ENCODE assay signal across 20 cellular contexts in the genomic region with DNA sequence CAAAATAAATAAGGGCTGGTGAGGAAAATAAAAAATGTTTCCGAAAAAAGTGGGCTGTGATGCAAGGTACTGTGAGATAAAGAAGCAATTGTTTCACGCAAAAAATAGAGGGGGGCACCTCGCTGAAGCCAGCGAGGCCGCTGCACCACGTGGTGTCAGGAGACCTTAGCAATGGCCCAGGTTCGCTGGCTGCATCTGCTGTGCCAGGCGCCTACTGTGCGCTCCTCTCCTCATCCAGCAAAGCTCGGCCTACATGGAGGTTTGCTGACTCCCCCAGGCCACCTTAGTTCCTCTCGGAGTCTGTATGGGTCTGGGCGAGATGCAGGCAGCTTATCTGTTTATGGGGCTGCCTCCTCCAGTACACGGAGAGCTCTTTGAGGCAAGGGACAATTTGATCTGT.
"Had no signal": no experiment of that assay in that cellular context is flagged by ENCODE, and none has a peak within 500 bp of the region (broad histone marks: within the 10 kb centered on the region; RNA-seq: fewer than 3 reads in every experiment).

No MANE protein-coding gene starts in this region.

- H3K27me3 Mint-ChIP-seq: IgD-negative memory B cell had no signal

- H3K9me3 ChIP-seq: SK-N-SH had no signal

- H3K27ac Mint-ChIP-seq: IgD-negative memory B cell had no signal

- ATAC-seq: HepG2 had no signal

- DNase-seq: KBM-7, MV-4-11, NCI-H1048, NCI-H1105, NCI-H1417, NCI-H1436 treated with DMSO at 0.1 percent for 48 hours, NCI-H1694, NCI-H187 treated with DMSO at 0.1 percent for 48 hours, NCI-H2029 treated with DMSO at 0.1 percent for 48 hours, NCI-H2227 treated with DMSO at 0.1 percent for 48 hours, NCI-H510A, NCI-H524 treated with DMSO at 0.1 percent for 48 hours, NCI-H69, NCI-H774, RPMI8226, SHP77, SK-N-SH, SW 1271 had no signal

- H3K36me3 Mint-ChIP-seq: IgD-negative memory B cell had no signal
